ENCODE assay signal across 1 cellular context in the genomic region with DNA sequence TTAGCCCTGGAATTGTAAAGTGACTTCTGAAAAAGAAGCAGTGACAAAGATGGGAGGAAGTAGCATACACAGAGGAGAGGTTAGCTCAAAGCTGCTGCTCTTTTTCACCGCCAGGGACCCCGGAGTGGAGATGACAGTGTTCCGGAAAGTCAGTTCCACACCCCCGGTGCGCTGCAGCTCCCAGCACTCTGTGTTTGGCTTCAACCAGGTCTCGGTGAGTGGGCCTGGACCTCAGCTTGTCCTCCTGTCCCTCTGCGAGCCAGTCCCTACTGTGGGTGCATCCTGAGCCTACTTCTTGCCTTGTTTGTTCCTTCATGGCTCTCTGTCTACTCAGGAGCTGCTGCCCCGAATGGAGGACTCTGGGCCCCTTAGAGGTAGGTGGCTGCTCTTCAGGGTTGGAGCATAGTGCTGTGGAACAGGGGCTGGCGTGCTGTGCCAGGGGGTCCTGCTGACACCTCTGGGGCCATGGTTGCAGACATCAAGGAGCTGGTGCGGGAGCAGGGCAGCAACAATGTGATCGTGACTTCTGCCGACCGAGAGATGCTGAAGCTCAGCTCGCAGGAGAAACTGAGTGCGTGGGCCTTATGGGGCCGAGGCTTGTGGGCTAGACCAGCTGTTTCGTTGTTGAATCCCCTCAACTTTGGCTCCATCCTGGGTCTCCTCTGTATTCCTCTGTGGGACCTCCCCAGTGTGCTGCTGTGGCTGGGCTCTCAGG.
TF ChIP-seq lines count a peak whose summit lies in the region.

No MANE protein-coding gene starts in this region.

TF ChIP-seq in K562, 482 proteins besides CTCF, POLR2A, EP300 and RAD21:
- no peak for TF ChIP-seq MEF2A (IDR thresholded peaks at IDR 0.05; ENCODE audit: control insufficient read depth, low read depth, low read length)
- peak; percentile 16; the same call in 1 of the 2 replicates for TF ChIP-seq POLR2G (IDR thresholded peaks at IDR 0.05; ENCODE audit: low read depth, low read length)
- TF ChIP-seq WHSC1 (IDR thresholded peaks at IDR 0.05; ENCODE audit: low read length): no peak
- TF ChIP-seq HNRNPK (IDR thresholded peaks at IDR 0.05; ENCODE audit: low read depth, low read length, poor library complexity, severe bottlenecking): no peak
- TF ChIP-seq ZNF79 (CRISPR knock-in tag; IDR thresholded peaks at IDR 0.05; ENCODE audit: low read depth): no peak
- TF ChIP-seq POLR3A (IDR thresholded peaks at IDR 0.05; ENCODE audit: borderline replicate concordance, extremely low read depth, insufficient read depth, insufficient read length): no peak
